In genomic region chr17:29929544-29930398, GRCh38 we compare ENCODE assay signal across 1 cellular context.
A peak's percentile ranks its signal among the peaks of the same experiment; 100 is the strongest.
TF ChIP-seq lines count a peak whose summit lies in the region.

Gene SSH2, minus strand, starts transcription at chr17:29930228. Its CDS starts 228 bp downstream, at chr17:29930000.

TF ChIP-seq in HepG2, 621 proteins besides CTCF, POLR2A, EP300 and RAD21 (continued from another document and continues in another):
- TF ChIP-seq ZBTB2 (CRISPR knock-in tag; IDR thresholded peaks at IDR 0.05; ENCODE audit: low read depth) (no peak; the same call in 1 of the 2 replicates), GATAD2A (CRISPR knock-in tag; IDR thresholded peaks at IDR 0.05) (peak; percentile 35; the same call in 1 of the 2 replicates), ETV6 (CRISPR knock-in tag; conservative IDR thresholded peaks at IDR 0.05) (no peak), NR3C1 (CRISPR knock-in tag; IDR thresholded peaks at IDR 0.05) (no peak), ZNF317 (CRISPR knock-in tag; IDR thresholded peaks at IDR 0.05) (peak; percentile 35; the same call in 1 of the 2 replicates), PCBP1 (IDR thresholded peaks at IDR 0.05; ENCODE audit: borderline replicate concordance, low read depth, low read length) (no peak), JUN (CRISPR knock-in tag; IDR thresholded peaks at IDR 0.05) (no peak), RCOR2 (CRISPR knock-in tag; IDR thresholded peaks at IDR 0.05) (no peak), SMARCC2 (IDR thresholded peaks at IDR 0.05) (no peak), ZNF720 (CRISPR knock-in tag; IDR thresholded peaks at IDR 0.05) (no peak), HMG20B (CRISPR knock-in tag; conservative IDR thresholded peaks at IDR 0.05) (no peak), ZFYVE20 (CRISPR knock-in tag; IDR thresholded peaks at IDR 0.05; ENCODE audit: borderline replicate concordance, low read depth) (no peak), ZNF660 (CRISPR knock-in tag; IDR thresholded peaks at IDR 0.05; ENCODE audit: borderline replicate concordance, low read depth) (no peak), RBFOX2 (IDR thresholded peaks at IDR 0.05; ENCODE audit: low read depth, low read length) (peak; percentile 74), JDP2 (CRISPR knock-in tag; IDR thresholded peaks at IDR 0.05; ENCODE audit: borderline replicate concordance) (no peak; the same call in 1 of the 2 replicates), CBFB (CRISPR knock-in tag; IDR thresholded peaks at IDR 0.05) (0 out of 2 replicates have a peak, but pooled peaks have one; percentile 26), ZNF607 (CRISPR knock-in tag; IDR thresholded peaks at IDR 0.05; ENCODE audit: borderline replicate concordance) (no peak), NFE2 (CRISPR knock-in tag; IDR thresholded peaks at IDR 0.05) (no peak), TBL1XR1 (IDR thresholded peaks at IDR 0.05; ENCODE audit: borderline replicate concordance, low read length, partially characterized antibody) (no peak), BORCS8-MEF2B (CRISPR knock-in tag; IDR thresholded peaks at IDR 0.05) (0 out of 2 replicates have a peak, but pooled peaks have one; percentile 27), ZNF782 (CRISPR knock-in tag; IDR thresholded peaks at IDR 0.05; ENCODE audit: borderline replicate concordance) (no peak), ZBTB1 (CRISPR knock-in tag; IDR thresholded peaks at IDR 0.05; ENCODE audit: borderline replicate concordance) (no peak), ZNF589 (CRISPR knock-in tag; conservative IDR thresholded peaks at IDR 0.05) (no peak), CREM (IDR thresholded peaks at IDR 0.05) (no peak), CREM (CRISPR knock-in tag; IDR thresholded peaks at IDR 0.05) (no peak), USF2 (IDR thresholded peaks at IDR 0.05; ENCODE audit: low read depth, low read length) (no peak), USF2 (CRISPR knock-in tag; IDR thresholded peaks at IDR 0.05; ENCODE audit: borderline replicate concordance) (no peak), NBN (conservative IDR thresholded peaks at IDR 0.05) (no peak), BCL6 (CRISPR knock-in tag; IDR thresholded peaks at IDR 0.05) (peak; percentile 23; the same call in 1 of the 2 replicates), ZNF891 (CRISPR knock-in tag; IDR thresholded peaks at IDR 0.05) (no peak), GZF1 (CRISPR knock-in tag; IDR thresholded peaks at IDR 0.05) (no peak), ZNF646 (CRISPR knock-in tag; IDR thresholded peaks at IDR 0.05) (no peak), ZKSCAN8 (CRISPR knock-in tag; IDR thresholded peaks at IDR 0.05; ENCODE audit: borderline replicate concordance) (no peak), ZNF276 (CRISPR knock-in tag; IDR thresholded peaks at IDR 0.05; ENCODE audit: low read depth) (no peak), ETS1 (CRISPR knock-in tag; IDR thresholded peaks at IDR 0.05) (no peak), ZFY (CRISPR knock-in tag; IDR thresholded peaks at IDR 0.05) (peak; percentile 65; the same call in 1 of the 2 replicates), PLRG1 (conservative IDR thresholded peaks at IDR 0.05) (no peak), MXD3 (CRISPR knock-in tag; IDR thresholded peaks at IDR 0.05) (peak; percentile 62; the same call in 1 of the 2 replicates), PTBP1 (IDR thresholded peaks at IDR 0.05; ENCODE audit: low read depth, low read length, poor library complexity, severe bottlenecking) (no peak), ZNF430 (CRISPR knock-in tag; IDR thresholded peaks at IDR 0.05) (peak; percentile 36; the same call in 1 of the 2 replicates), POGZ (CRISPR knock-in tag; IDR thresholded peaks at IDR 0.05) (peak; percentile 61), ZNF382 (CRISPR knock-in tag; IDR thresholded peaks at IDR 0.05; ENCODE audit: borderline replicate concordance) (no peak), HOXA9 (CRISPR knock-in tag; IDR thresholded peaks at IDR 0.05; ENCODE audit: borderline replicate concordance) (0 out of 2 replicates have a peak, but pooled peaks have one; percentile 40), CEBPZ (IDR thresholded peaks at IDR 0.05; ENCODE audit: low read length) (no peak), ZMYM2 (CRISPR knock-in tag; IDR thresholded peaks at IDR 0.05) (no peak), ZNF280D (CRISPR knock-in tag; IDR thresholded peaks at IDR 0.05) (no peak), FOXA3 (CRISPR knock-in tag; IDR thresholded peaks at IDR 0.05) (no peak)
